1 cellular context compared by ENCODE assay signal in the genomic region with DNA sequence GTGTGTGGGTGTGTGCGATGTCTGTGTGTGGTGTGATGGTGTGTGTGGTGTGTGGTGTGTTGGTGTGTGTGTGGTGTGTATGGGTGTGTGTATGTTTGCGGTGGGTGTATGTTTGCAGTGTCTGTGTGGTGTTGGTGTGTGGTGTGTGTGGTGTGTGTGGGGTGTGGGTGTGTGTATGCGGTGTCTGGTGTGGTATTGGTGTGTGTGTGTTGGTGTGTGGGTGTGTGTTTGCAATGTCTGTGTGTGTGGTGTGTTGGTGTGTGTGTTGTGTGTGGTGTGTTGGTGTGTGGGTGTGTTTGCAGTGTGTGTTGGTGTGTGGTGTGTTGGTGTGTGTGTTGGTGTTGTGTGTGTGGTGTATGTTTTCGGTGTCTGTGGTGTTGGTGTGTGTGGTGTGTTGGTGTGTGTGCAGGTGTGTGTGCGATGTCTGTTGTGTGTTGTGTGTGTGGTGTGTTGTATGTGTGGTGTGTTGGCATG.
TF ChIP-seq lines count a peak whose summit lies in the region.

No MANE protein-coding gene starts in this region.

TF ChIP-seq in K562, 482 proteins besides CTCF, POLR2A, EP300 and RAD21 (continues in another document):
- TF ChIP-seq POU5F1 (IDR thresholded peaks at IDR 0.05; ENCODE audit: borderline replicate concordance, low read depth, low read length, partially characterized antibody): no peak
- TF ChIP-seq MEIS2 (IDR thresholded peaks at IDR 0.05; ENCODE audit: partially characterized antibody): no peak
- peak; percentile 55 for TF ChIP-seq ARHGAP35 (IDR thresholded peaks at IDR 0.05; ENCODE audit: partially characterized antibody)
- no peak for TF ChIP-seq SRSF7 (optimal IDR thresholded peaks at IDR 0.05; ENCODE audit: low read depth, low read length)
- no peak for TF ChIP-seq RBM34 (IDR thresholded peaks at IDR 0.05; ENCODE audit: borderline replicate concordance, insufficient read depth, low read length)
- no peak for TF ChIP-seq TAL1 (IDR thresholded peaks at IDR 0.05)
- TF ChIP-seq EGR1 (conservative IDR thresholded peaks at IDR 0.05): peak; percentile 16; the same call in 1 of the 2 replicates
- TF ChIP-seq, protein P1, sequence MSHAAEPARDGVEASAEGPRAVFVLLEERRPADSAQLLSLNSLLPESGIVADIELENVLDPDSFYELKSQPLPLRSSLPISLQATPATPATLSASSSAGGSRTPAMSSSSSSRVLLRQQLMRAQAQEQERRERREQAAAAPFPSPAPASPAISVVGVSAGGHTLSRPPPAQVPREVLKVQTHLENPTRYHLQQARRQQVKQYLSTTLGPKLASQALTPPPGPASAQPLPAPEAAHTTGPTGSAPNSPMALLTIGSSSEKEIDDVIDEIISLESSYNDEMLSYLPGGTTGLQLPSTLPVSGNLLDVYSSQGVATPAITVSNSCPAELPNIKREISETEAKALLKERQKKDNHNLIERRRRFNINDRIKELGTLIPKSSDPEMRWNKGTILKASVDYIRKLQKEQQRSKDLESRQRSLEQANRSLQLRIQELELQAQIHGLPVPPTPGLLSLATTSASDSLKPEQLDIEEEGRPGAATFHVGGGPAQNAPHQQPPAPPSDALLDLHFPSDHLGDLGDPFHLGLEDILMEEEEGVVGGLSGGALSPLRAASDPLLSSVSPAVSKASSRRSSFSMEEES (CRISPR knock-in tag; IDR thresholded peaks at IDR 0.05): no peak
- TF ChIP-seq, protein P2, sequence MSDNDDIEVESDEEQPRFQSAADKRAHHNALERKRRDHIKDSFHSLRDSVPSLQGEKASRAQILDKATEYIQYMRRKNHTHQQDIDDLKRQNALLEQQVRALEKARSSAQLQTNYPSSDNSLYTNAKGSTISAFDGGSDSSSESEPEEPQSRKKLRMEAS (CRISPR knock-in tag; IDR thresholded peaks at IDR 0.05): no peak
- TF ChIP-seq FOS (IDR thresholded peaks at IDR 0.05; ENCODE audit: extremely low read depth, insufficient read length): no peak
- TF ChIP-seq, protein P3, sequence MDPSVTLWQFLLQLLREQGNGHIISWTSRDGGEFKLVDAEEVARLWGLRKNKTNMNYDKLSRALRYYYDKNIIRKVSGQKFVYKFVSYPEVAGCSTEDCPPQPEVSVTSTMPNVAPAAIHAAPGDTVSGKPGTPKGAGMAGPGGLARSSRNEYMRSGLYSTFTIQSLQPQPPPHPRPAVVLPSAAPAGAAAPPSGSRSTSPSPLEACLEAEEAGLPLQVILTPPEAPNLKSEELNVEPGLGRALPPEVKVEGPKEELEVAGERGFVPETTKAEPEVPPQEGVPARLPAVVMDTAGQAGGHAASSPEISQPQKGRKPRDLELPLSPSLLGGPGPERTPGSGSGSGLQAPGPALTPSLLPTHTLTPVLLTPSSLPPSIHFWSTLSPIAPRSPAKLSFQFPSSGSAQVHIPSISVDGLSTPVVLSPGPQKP (CRISPR knock-in tag; IDR thresholded peaks at IDR 0.05): no peak
- TF ChIP-seq, protein P4, sequence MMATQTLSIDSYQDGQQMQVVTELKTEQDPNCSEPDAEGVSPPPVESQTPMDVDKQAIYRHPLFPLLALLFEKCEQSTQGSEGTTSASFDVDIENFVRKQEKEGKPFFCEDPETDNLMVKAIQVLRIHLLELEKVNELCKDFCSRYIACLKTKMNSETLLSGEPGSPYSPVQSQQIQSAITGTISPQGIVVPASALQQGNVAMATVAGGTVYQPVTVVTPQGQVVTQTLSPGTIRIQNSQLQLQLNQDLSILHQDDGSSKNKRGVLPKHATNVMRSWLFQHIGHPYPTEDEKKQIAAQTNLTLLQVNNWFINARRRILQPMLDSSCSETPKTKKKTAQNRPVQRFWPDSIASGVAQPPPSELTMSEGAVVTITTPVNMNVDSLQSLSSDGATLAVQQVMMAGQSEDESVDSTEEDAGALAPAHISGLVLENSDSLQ (IDR thresholded peaks at IDR 0.05): no peak
- no peak for TF ChIP-seq POLR2H (tag; IDR thresholded peaks at IDR 0.05; ENCODE audit: low read depth)
- TF ChIP-seq, protein P5, sequence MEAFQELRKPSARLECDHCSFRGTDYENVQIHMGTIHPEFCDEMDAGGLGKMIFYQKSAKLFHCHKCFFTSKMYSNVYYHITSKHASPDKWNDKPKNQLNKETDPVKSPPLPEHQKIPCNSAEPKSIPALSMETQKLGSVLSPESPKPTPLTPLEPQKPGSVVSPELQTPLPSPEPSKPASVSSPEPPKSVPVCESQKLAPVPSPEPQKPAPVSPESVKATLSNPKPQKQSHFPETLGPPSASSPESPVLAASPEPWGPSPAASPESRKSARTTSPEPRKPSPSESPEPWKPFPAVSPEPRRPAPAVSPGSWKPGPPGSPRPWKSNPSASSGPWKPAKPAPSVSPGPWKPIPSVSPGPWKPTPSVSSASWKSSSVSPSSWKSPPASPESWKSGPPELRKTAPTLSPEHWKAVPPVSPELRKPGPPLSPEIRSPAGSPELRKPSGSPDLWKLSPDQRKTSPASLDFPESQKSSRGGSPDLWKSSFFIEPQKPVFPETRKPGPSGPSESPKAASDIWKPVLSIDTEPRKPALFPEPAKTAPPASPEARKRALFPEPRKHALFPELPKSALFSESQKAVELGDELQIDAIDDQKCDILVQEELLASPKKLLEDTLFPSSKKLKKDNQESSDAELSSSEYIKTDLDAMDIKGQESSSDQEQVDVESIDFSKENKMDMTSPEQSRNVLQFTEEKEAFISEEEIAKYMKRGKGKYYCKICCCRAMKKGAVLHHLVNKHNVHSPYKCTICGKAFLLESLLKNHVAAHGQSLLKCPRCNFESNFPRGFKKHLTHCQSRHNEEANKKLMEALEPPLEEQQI (IDR thresholded peaks at IDR 0.05): no peak
- no peak for TF ChIP-seq ADNP (tag; IDR thresholded peaks at IDR 0.05)
- TF ChIP-seq CBFB (CRISPR knock-in tag; IDR thresholded peaks at IDR 0.05): no peak
- TF ChIP-seq POLR2B (IDR thresholded peaks at IDR 0.05; ENCODE audit: low read depth, partially characterized antibody): no peak
- peak; percentile 5 to 49; a peak in 1 of 4 replicates for TF ChIP-seq TRIM24 (IDR thresholded peaks at IDR 0.05)
- TF ChIP-seq RBM39 (optimal IDR thresholded peaks at IDR 0.05; ENCODE audit: low read depth, low read length): no peak
- TF ChIP-seq, protein P6, sequence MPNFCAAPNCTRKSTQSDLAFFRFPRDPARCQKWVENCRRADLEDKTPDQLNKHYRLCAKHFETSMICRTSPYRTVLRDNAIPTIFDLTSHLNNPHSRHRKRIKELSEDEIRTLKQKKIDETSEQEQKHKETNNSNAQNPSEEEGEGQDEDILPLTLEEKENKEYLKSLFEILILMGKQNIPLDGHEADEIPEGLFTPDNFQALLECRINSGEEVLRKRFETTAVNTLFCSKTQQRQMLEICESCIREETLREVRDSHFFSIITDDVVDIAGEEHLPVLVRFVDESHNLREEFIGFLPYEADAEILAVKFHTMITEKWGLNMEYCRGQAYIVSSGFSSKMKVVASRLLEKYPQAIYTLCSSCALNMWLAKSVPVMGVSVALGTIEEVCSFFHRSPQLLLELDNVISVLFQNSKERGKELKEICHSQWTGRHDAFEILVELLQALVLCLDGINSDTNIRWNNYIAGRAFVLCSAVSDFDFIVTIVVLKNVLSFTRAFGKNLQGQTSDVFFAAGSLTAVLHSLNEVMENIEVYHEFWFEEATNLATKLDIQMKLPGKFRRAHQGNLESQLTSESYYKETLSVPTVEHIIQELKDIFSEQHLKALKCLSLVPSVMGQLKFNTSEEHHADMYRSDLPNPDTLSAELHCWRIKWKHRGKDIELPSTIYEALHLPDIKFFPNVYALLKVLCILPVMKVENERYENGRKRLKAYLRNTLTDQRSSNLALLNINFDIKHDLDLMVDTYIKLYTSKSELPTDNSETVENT (CRISPR knock-in tag; IDR thresholded peaks at IDR 0.05): no peak
- TF ChIP-seq, protein P7, sequence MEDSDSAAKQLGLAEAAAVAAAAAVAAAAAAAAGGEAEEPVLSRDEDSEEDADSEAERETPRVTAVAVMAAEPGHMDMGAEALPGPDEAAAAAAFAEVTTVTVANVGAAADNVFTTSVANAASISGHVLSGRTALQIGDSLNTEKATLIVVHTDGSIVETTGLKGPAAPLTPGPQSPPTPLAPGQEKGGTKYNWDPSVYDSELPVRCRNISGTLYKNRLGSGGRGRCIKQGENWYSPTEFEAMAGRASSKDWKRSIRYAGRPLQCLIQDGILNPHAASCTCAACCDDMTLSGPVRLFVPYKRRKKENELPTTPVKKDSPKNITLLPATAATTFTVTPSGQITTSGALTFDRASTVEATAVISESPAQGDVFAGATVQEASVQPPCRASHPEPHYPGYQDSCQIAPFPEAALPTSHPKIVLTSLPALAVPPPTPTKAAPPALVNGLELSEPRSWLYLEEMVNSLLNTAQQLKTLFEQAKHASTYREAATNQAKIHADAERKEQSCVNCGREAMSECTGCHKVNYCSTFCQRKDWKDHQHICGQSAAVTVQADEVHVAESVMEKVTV (CRISPR knock-in tag; IDR thresholded peaks at IDR 0.05): no peak
- no peak for TF ChIP-seq DDX20 (tag; IDR thresholded peaks at IDR 0.05; ENCODE audit: low read depth)
- no peak for TF ChIP-seq ZNF707 (CRISPR knock-in tag; conservative IDR thresholded peaks at IDR 0.05)
- TF ChIP-seq, protein P8, sequence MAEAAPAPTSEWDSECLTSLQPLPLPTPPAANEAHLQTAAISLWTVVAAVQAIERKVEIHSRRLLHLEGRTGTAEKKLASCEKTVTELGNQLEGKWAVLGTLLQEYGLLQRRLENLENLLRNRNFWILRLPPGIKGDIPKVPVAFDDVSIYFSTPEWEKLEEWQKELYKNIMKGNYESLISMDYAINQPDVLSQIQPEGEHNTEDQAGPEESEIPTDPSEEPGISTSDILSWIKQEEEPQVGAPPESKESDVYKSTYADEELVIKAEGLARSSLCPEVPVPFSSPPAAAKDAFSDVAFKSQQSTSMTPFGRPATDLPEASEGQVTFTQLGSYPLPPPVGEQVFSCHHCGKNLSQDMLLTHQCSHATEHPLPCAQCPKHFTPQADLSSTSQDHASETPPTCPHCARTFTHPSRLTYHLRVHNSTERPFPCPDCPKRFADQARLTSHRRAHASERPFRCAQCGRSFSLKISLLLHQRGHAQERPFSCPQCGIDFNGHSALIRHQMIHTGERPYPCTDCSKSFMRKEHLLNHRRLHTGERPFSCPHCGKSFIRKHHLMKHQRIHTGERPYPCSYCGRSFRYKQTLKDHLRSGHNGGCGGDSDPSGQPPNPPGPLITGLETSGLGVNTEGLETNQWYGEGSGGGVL (CRISPR knock-in tag; IDR thresholded peaks at IDR 0.05): no peak
- TF ChIP-seq KDM4B (IDR thresholded peaks at IDR 0.05; ENCODE audit: borderline replicate concordance in 2 of 2, low read depth in 1 of 2): no peak
- no peak for TF ChIP-seq ZNF75A (CRISPR knock-in tag; IDR thresholded peaks at IDR 0.05)
- no peak for TF ChIP-seq PTBP1 (IDR thresholded peaks at IDR 0.05; ENCODE audit: low read depth, low read length)
- TF ChIP-seq, protein P9, sequence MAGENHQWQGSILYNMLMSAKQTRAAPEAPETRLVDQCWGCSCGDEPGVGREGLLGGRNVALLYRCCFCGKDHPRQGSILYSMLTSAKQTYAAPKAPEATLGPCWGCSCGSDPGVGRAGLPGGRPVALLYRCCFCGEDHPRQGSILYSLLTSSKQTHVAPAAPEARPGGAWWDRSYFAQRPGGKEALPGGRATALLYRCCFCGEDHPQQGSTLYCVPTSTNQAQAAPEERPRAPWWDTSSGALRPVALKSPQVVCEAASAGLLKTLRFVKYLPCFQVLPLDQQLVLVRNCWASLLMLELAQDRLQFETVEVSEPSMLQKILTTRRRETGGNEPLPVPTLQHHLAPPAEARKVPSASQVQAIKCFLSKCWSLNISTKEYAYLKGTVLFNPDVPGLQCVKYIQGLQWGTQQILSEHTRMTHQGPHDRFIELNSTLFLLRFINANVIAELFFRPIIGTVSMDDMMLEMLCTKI (IDR thresholded peaks at IDR 0.05; ENCODE audit: partially characterized antibody): no peak
- no peak for TF ChIP-seq POLR3A (IDR thresholded peaks at IDR 0.05; ENCODE audit: borderline replicate concordance, extremely low read depth, insufficient read depth, insufficient read length)
- TF ChIP-seq ESRRA (IDR thresholded peaks at IDR 0.05; ENCODE audit: borderline replicate concordance, low read depth): no peak
- TF ChIP-seq ZNF561 (CRISPR knock-in tag; conservative IDR thresholded peaks at IDR 0.05): no peak
- TF ChIP-seq NFATC3 (IDR thresholded peaks at IDR 0.05): no peak
- TF ChIP-seq, protein P10, sequence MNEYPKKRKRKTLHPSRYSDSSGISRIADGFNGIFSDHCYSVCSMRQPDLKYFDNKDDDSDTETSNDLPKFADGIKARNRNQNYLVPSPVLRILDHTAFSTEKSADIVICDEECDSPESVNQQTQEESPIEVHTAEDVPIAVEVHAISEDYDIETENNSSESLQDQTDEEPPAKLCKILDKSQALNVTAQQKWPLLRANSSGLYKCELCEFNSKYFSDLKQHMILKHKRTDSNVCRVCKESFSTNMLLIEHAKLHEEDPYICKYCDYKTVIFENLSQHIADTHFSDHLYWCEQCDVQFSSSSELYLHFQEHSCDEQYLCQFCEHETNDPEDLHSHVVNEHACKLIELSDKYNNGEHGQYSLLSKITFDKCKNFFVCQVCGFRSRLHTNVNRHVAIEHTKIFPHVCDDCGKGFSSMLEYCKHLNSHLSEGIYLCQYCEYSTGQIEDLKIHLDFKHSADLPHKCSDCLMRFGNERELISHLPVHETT (CRISPR knock-in tag; conservative IDR thresholded peaks at IDR 0.05 in 1 of 2, IDR thresholded peaks at IDR 0.05 in 1 of 2): no peak
- no peak for TF ChIP-seq KLF1 (tag; IDR thresholded peaks at IDR 0.05)
- TF ChIP-seq GTF2F1 (IDR thresholded peaks at IDR 0.05; ENCODE audit: low read depth, low read length): no peak
- no peak for TF ChIP-seq NFRKB (IDR thresholded peaks at IDR 0.05; ENCODE audit: low read depth)
- no peak for TF ChIP-seq ZZZ3 (IDR thresholded peaks at IDR 0.05)
- TF ChIP-seq, protein P11, sequence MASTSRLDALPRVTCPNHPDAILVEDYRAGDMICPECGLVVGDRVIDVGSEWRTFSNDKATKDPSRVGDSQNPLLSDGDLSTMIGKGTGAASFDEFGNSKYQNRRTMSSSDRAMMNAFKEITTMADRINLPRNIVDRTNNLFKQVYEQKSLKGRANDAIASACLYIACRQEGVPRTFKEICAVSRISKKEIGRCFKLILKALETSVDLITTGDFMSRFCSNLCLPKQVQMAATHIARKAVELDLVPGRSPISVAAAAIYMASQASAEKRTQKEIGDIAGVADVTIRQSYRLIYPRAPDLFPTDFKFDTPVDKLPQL (IDR thresholded peaks at IDR 0.05; ENCODE audit: extremely low read depth, insufficient read length): no peak
- TF ChIP-seq, protein P12, sequence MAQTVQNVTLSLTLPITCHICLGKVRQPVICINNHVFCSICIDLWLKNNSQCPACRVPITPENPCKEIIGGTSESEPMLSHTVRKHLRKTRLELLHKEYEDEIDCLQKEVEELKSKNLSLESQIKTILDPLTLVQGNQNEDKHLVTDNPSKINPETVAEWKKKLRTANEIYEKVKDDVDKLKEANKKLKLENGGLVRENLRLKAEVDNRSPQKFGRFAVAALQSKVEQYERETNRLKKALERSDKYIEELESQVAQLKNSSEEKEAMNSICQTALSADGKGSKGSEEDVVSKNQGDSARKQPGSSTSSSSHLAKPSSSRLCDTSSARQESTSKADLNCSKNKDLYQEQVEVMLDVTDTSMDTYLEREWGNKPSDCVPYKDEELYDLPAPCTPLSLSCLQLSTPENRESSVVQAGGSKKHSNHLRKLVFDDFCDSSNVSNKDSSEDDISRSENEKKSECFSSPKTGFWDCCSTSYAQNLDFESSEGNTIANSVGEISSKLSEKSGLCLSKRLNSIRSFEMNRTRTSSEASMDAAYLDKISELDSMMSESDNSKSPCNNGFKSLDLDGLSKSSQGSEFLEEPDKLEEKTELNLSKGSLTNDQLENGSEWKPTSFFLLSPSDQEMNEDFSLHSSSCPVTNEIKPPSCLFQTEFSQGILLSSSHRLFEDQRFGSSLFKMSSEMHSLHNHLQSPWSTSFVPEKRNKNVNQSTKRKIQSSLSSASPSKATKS (CRISPR knock-in tag; IDR thresholded peaks at IDR 0.05): no peak
